In the genomic region with DNA sequence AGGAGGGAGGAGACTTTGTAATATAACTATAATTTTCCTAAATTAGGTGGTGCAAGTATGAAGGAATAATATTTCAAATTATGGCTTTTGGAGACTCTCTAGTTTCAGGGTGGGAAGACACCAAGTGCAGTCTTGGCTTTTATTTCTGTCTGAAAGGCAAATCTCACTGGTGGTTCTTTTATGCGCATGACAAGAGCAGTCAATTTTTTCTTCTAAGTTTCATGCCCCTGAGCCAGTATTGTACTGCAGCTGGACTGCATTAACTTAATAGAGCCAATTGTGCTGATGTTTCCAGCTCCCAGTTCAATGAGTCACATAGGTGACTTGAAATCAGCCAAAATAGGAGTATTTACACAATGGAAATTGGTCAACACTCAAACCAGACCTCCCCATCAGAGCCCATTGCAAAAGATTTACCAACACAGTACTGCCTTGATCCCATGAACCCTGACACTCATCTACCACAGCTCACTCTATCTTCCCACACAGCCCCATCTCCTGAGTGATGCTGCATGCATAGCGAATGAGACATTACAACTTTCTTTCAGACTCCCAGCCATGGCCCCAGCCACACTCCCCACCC, we compare ENCODE assay signal across 30 cellular contexts.
DNase-seq lines count a peak whose midpoint lies in the region; ATAC-seq, FAIRE-seq and TF ChIP-seq lines count a peak whose summit lies in the region.
"Had no signal": no experiment of that assay in that cellular context is flagged by ENCODE, and none has a peak within 500 bp of the region (broad histone marks: within the 10 kb centered on the region; RNA-seq: fewer than 3 reads in every experiment).

No MANE protein-coding gene starts in this region.

- no peak for TF ChIP-seq POLR2A in right lobe of liver (IDR thresholded peaks at IDR 0.05)
- no peak for TF ChIP-seq POLR2A in HepG2 (IDR thresholded peaks at IDR 0.05; ENCODE audit: insufficient read depth in 1 of 2, low read depth in 2 of 2, low read length in 2 of 2)
- no peak for TF ChIP-seq POLR2A in gastroesophageal sphincter (IDR thresholded peaks at IDR 0.05)
- TF ChIP-seq POLR2A in spleen (IDR thresholded peaks at IDR 0.05): no peak

- no peaks in the 10 kb centered on the region for H3K4me1 ChIP-seq in right lobe of liver
- no peaks in the 10 kb centered on the region for H3K4me1 ChIP-seq in HepG2 (ENCODE audit: insufficient read depth, low read length)
- H3K4me1 ChIP-seq in gastroesophageal sphincter: no peaks in the 10 kb centered on the region
- peaks cover 0 to 4% (median 0%) of the 10 kb centered on the region in 6 donors for H3K4me1 ChIP-seq in spleen
- H3K4me1 ChIP-seq: sigmoid colon, vagina had no signal

- ATAC-seq in right lobe of liver (peak in 3 of 4 donors; percentile 22 to 80 (median 29)), HepG2 (no peak), gastroesophageal sphincter (no peak)
- ATAC-seq: activated CD8-positive, alpha-beta T cell treated with anti-CD3 and anti-CD28 coated beads, Interleukin-2, amount 10 ng/mL, durations not matched to agents 7 days and 5 days; CD8-positive, alpha-beta T cell; left colon; stimulated activated naive CD8-positive, alpha-beta T cell treated with anti-CD3 and anti-CD28 coated beads, Interleukin-15, Interleukin-2, amounts not matched to agents 100 U/mL and 50 U/mL, for 24 hours had no signal

- POLR2A ChIA-PET in HepG2 (lab: Yijun Ruan, JAX): no interaction called here

- H3K4me2 ChIP-seq in HepG2 (ENCODE audit: low read depth, low read length): no peak overlapping the region

- H3K9ac ChIP-seq in HepG2 (ENCODE audit: insufficient read depth, low read depth, low read length): no peak overlapping the region

- TF ChIP-seq EP300 in HepG2 (IDR thresholded peaks at IDR 0.05; ENCODE audit: low read depth in 2 of 2, low read length in 2 of 2) (no peak), HepG2 (CRISPR knock-in tag; IDR thresholded peaks at IDR 0.05; ENCODE audit: borderline replicate concordance) (no peak), gastroesophageal sphincter (IDR thresholded peaks at IDR 0.05) (no peak)

- intact Hi-C loops in right lobe of liver (cut with DNase I): no loop called here
- intact Hi-C loops in HepG2 (cut with micrococcal nuclease; ENCODE audit: unreplicated experiment): no loop called here
- intact Hi-C loops in spleen (cut with DNase I; ENCODE audit: low total_unique reads): no loop called here

- peak overlapping the region in 3 of 5 experiments; percentile 24 to 71 (median 45) for H3K27ac Mint-ChIP-seq in brain
- no peak overlapping the region for H3K27ac Mint-ChIP-seq in activated T-cell treated with anti-CD3 and anti-CD28 coated beads, Interleukin-2, amount 50 U/mL, for 24 hours
- H3K27ac Mint-ChIP-seq: activated CD8-positive, alpha-beta T cell treated with anti-CD3 and anti-CD28 coated beads, Interleukin-2, amount 10 ng/mL, durations not matched to agents 7 days and 5 days; activated naive CD8-positive, alpha-beta T cell treated with anti-CD3 and anti-CD28 coated beads, Interleukin-2, amount 10 ng/mL, durations not matched to agents 7 days and 5 days; B cell; CD8-positive, alpha-beta T cell; T-helper 1 cell treated with Interleukin-12 subunit alpha and Interleukin-12 subunit beta and Interleukin-4 antibody, amounts not matched to agents 30 μg/mL and 1 μg/mL, for 36 hours had no signal

- H3K27me3 ChIP-seq in right lobe of liver: no peaks in the 10 kb centered on the region
- no peaks in the 10 kb centered on the region for H3K27me3 ChIP-seq in HepG2 (ENCODE audit: control insufficient read depth in 1 of 2, insufficient read depth in 2 of 2, low read length in 2 of 2)
- no peaks in the 10 kb centered on the region for H3K27me3 ChIP-seq in gastroesophageal sphincter
- no peaks in the 10 kb centered on the region for H3K27me3 ChIP-seq in spleen (replicated peaks in 1 of 7)
- H3K27me3 ChIP-seq: dorsolateral prefrontal cortex, sigmoid colon, vagina had no signal

- no peaks in the 10 kb centered on the region for H3K9me3 ChIP-seq in right lobe of liver
- H3K9me3 ChIP-seq in HepG2 (ENCODE audit: low read length): no peaks in the 10 kb centered on the region
- H3K9me3 ChIP-seq in gastroesophageal sphincter: no peaks in the 10 kb centered on the region
- H3K9me3 ChIP-seq in spleen: no peaks in the 10 kb centered on the region
- H3K9me3 ChIP-seq: sigmoid colon, vagina had no signal

- CTCF ChIA-PET in HepG2 (lab: Yijun Ruan, JAX; ENCODE audit: low intra/inter-chr PET ratio, low total read pairs): no interaction called here

- H3K27me3 Mint-ChIP-seq in brain: no peaks in the 10 kb centered on the region
- no peaks in the 10 kb centered on the region for H3K27me3 Mint-ChIP-seq in activated T-cell treated with anti-CD3 and anti-CD28 coated beads, Interleukin-2, amount 50 U/mL, for 24 hours
- H3K27me3 Mint-ChIP-seq: B cell had no signal

- no peak overlapping the region for H3K27ac ChIP-seq in right lobe of liver
- no peak overlapping the region for H3K27ac ChIP-seq in HepG2 (ENCODE audit: extremely low read length, insufficient read depth, low read length)
- H3K27ac ChIP-seq in gastroesophageal sphincter: no peak overlapping the region
- H3K27ac ChIP-seq in spleen: no peak overlapping the region
- H3K27ac ChIP-seq: dorsolateral prefrontal cortex, sigmoid colon, SK-N-MC, vagina had no signal

- no peak for TF ChIP-seq RAD21 in HepG2 (CRISPR knock-in tag; IDR thresholded peaks at IDR 0.05)

- no peaks in the 10 kb centered on the region for H3K79me2 ChIP-seq in HepG2 (ENCODE audit: insufficient read depth, low read length)

- no peak overlapping the region for H2AFZ ChIP-seq in HepG2 (ENCODE audit: low read length)

- H4K20me1 ChIP-seq in HepG2 (ENCODE audit: insufficient read depth, low read length): no peaks in the 10 kb centered on the region

- WGBS in right lobe of liver (ENCODE audit: insufficient coverage, low coverage, low lambda C conversion rate, missing lambda C conversion rate): 95% methylated on average over 2 of the region's 2 CpGs
- 50% methylated on average over 2 of the region's 2 CpGs for whole genome bisulfite sequencing in HepG2 (ENCODE audit: low lambda C conversion rate)
- 76 to 85% methylated on average over 2 of the region's 2 CpGs for WGBS in gastroesophageal sphincter (ENCODE audit: low coverage in 1 of 2), 2 donors
- 82 to 90% (median 89%) methylated on average over 2 of the region's 2 CpGs for WGBS in spleen, 5 donors

- peaks cover 0 to 5% (median 0%) of the 10 kb centered on the region in 5 experiments for H3K9me3 Mint-ChIP-seq in brain
- H3K9me3 Mint-ChIP-seq in activated T-cell treated with anti-CD3 and anti-CD28 coated beads, Interleukin-2, amount 50 U/mL, for 24 hours: no peaks in the 10 kb centered on the region
- H3K9me3 Mint-ChIP-seq: activated naive CD8-positive, alpha-beta T cell treated with anti-CD3 and anti-CD28 coated beads, Interleukin-2, amount 10 ng/mL, durations not matched to agents 7 days and 5 days; CD8-positive, alpha-beta T cell; T-helper 1 cell treated with Interleukin-12 subunit alpha and Interleukin-12 subunit beta and Interleukin-4 antibody, amounts not matched to agents 30 μg/mL and 1 μg/mL, for 36 hours had no signal

- peaks cover 16% of the 10 kb centered on the region for H3K4me1 Mint-ChIP-seq in brain
- no peaks in the 10 kb centered on the region for H3K4me1 Mint-ChIP-seq in activated T-cell treated with anti-CD3 and anti-CD28 coated beads, Interleukin-2, amount 50 U/mL, for 24 hours (ENCODE audit: low read depth)
- H3K4me1 Mint-ChIP-seq: activated naive CD8-positive, alpha-beta T cell treated with anti-CD3 and anti-CD28 coated beads, Interleukin-2, amount 10 ng/mL, durations not matched to agents 7 days and 5 days; B cell had no signal

- DNase-seq in right lobe of liver (no peak), HepG2 (ENCODE audit: low spot score) (no peak), fibroblast of the aortic adventitia (ENCODE audit: low read depth) (peak; percentile 14), activated gamma-delta T cell (lab: John Stamatoyannopoulos, UW) (no peak), spleen (no peak)
- DNase-seq in activated T-cell treated with anti-CD3 and anti-CD28 coated beads, Interleukin-2, amount 50 U/mL, for 24 hours: no peak
- DNase-seq: activated CD4-positive, alpha-beta T cell treated with anti-CD3 and anti-CD28 coated beads for 1 hour; activated CD8-positive, alpha-beta T cell treated with anti-CD3 and anti-CD28 coated beads, Interleukin-2, amount 10 ng/mL, durations not matched to agents 7 days and 5 days; activated effector memory CD4-positive, alpha-beta T cell treated with Interleukin-2 at 50 U/mL for 16 hours; activated naive CD8-positive, alpha-beta T cell treated with anti-CD3 and anti-CD28 coated beads, Interleukin-2, amount 10 ng/mL, durations not matched to agents 7 days and 5 days; activated T-cell treated with anti-CD3 and anti-CD28 coated beads for 4 hours; CD8-positive, alpha-beta T cell; cerebellar nuclear complex; dorsolateral prefrontal cortex; foreskin melanocyte; left colon; mesendoderm; NCI-H1105 treated with DMSO at 0.1 percent for 48 hours; NCI-H1930; NCI-H748 treated with DMSO at 0.1 percent for 48 hours; sigmoid colon; stimulated activated CD4-positive, alpha-beta T cell treated with anti-CD3 and anti-CD28 coated beads, Interleukin-15, amount 100 ng/mL, for 24 hours; stimulated activated naive CD8-positive, alpha-beta T cell treated with anti-CD3 and anti-CD28 coated beads, Interleukin-15, Interleukin-2, amounts not matched to agents 100 U/mL and 50 U/mL, for 24 hours had no signal

- no peaks in the 10 kb centered on the region for H3K36me3 Mint-ChIP-seq in brain
- H3K36me3 Mint-ChIP-seq in activated T-cell treated with anti-CD3 and anti-CD28 coated beads, Interleukin-2, amount 50 U/mL, for 24 hours (ENCODE audit: low read depth): no peaks in the 10 kb centered on the region
- H3K36me3 Mint-ChIP-seq: activated naive CD8-positive, alpha-beta T cell treated with anti-CD3 and anti-CD28 coated beads, Interleukin-2, amount 10 ng/mL, durations not matched to agents 7 days and 5 days; CD8-positive, alpha-beta T cell had no signal

- no peak overlapping the region for H3K4me3 Mint-ChIP-seq in brain
- no peak overlapping the region for H3K4me3 Mint-ChIP-seq in activated T-cell treated with anti-CD3 and anti-CD28 coated beads, Interleukin-2, amount 50 U/mL, for 24 hours
- H3K4me3 Mint-ChIP-seq: activated CD8-positive, alpha-beta T cell treated with anti-CD3 and anti-CD28 coated beads, Interleukin-2, amount 10 ng/mL, durations not matched to agents 7 days and 5 days; activated naive CD8-positive, alpha-beta T cell treated with anti-CD3 and anti-CD28 coated beads, Interleukin-2, amount 10 ng/mL, durations not matched to agents 7 days and 5 days; B cell; CD8-positive, alpha-beta T cell; T-helper 1 cell treated with Interleukin-12 subunit alpha and Interleukin-12 subunit beta and Interleukin-4 antibody, amounts not matched to agents 30 μg/mL and 1 μg/mL, for 36 hours had no signal

- TF ChIP-seq CTCF in right lobe of liver (IDR thresholded peaks at IDR 0.05) (no peak), HepG2 (CRISPR knock-in tag; IDR thresholded peaks at IDR 0.05) (no peak), brain (conservative IDR thresholded peaks at IDR 0.05) (no peak), fibroblast of the aortic adventitia (IDR thresholded peaks at IDR 0.05; ENCODE audit: insufficient read depth, low read length) (no peak), gastroesophageal sphincter (IDR thresholded peaks at IDR 0.05) (no peak), spleen (IDR thresholded peaks at IDR 0.05 in 8 of 11, conservative IDR thresholded peaks at IDR 0.05 in 3 of 11) (no peak)

- BruUV-seq in HepG2 (replicated peaks; lab: Mats Ljungman, UMichigan): no TSS peak

- FAIRE-seq in HepG2 (lab: Jason Lieb, UNC): no peak
- FAIRE-seq: H54 had no signal

- no peak overlapping the region for H3K4me3 ChIP-seq in right lobe of liver
- H3K4me3 ChIP-seq in HepG2 (replicated peaks in 1 of 3; ENCODE audit: insufficient read depth in 1 of 3, low read depth in 2 of 3, low read length in 3 of 3): no peak overlapping the region
- H3K4me3 ChIP-seq in fibroblast of the aortic adventitia (ENCODE audit: low read depth, low read length): no peak overlapping the region
- no peak overlapping the region for H3K4me3 ChIP-seq in gastroesophageal sphincter
- no peak overlapping the region for H3K4me3 ChIP-seq in spleen
- H3K4me3 ChIP-seq: dorsolateral prefrontal cortex, sigmoid colon, SK-N-MC, vagina had no signal

- in situ Hi-C loops in HepG2 (cut with HindIII; ENCODE audit: extremely low pct_ligation_motif_present, low pct_unique_long_range_greater_than_20kb): no loop called here

- H3K36me3 ChIP-seq in right lobe of liver (no peaks in the 10 kb centered on the region), HepG2 (replicated peaks in 1 of 2; ENCODE audit: control insufficient read depth in 1 of 2, insufficient read depth in 2 of 2, low read length in 2 of 2) (no peaks in the 10 kb centered on the region), gastroesophageal sphincter (no peaks in the 10 kb centered on the region), spleen (no peaks in the 10 kb centered on the region)
- H3K36me3 ChIP-seq: sigmoid colon, vagina had no signal

Comparison
In these comparisons a context has a peak if more than half of its experiments do, and no peak if none do; other contexts are left out.
1. ATAC-seq: peak in right lobe of liver (3 of 4); none in HepG2 (single experiment) and gastroesophageal sphincter (single experiment).